Comparison of ENCODE assay signal across 3 cellular contexts in genomic region chr16:89579351-89579750, GRCh38.
TF ChIP-seq lines count a peak whose summit lies in the region.

No MANE protein-coding gene starts in this region.

TF ChIP-seq in HepG2, 621 proteins besides CTCF, POLR2A, EP300 and RAD21:
- TF ChIP-seq RBM22 (optimal IDR thresholded peaks at IDR 0.05; ENCODE audit: low read length) = no peak
- no peak for TF ChIP-seq E2F1 (CRISPR knock-in tag; IDR thresholded peaks at IDR 0.05)
- TF ChIP-seq CREB1 (IDR thresholded peaks at IDR 0.05) = peak; percentile 57; the same call in 1 of the 2 replicates
- no peak for TF ChIP-seq CREB1 (CRISPR knock-in tag; IDR thresholded peaks at IDR 0.05)
- TF ChIP-seq ZNF747 (CRISPR knock-in tag; IDR thresholded peaks at IDR 0.05; ENCODE audit: borderline replicate concordance) = no peak
- TF ChIP-seq ONECUT2 (CRISPR knock-in tag; IDR thresholded peaks at IDR 0.05) = no peak

TF ChIP-seq in H1, 55 proteins besides CTCF, POLR2A, EP300 and RAD21 (continues in another document):
- TF ChIP-seq E2F6 (IDR thresholded peaks at IDR 0.05) = no peak
- TF ChIP-seq ATF2 (IDR thresholded peaks at IDR 0.05; ENCODE audit: low read length) = no peak
- no peak for TF ChIP-seq CBX8 (IDR thresholded peaks at IDR 0.05; ENCODE audit: borderline replicate concordance, low read depth, low read length)
- no peak for TF ChIP-seq TAF1 (IDR thresholded peaks at IDR 0.05; ENCODE audit: low read depth, low read length)
- TF ChIP-seq CBX5 (IDR thresholded peaks at IDR 0.05; ENCODE audit: low read depth, low read length) = no peak
- TF ChIP-seq SIX5 (IDR thresholded peaks at IDR 0.05; ENCODE audit: low read depth, low read length) = no peak
- TF ChIP-seq SRF (IDR thresholded peaks at IDR 0.05; ENCODE audit: low read depth, low read length) = no peak
- no peak for TF ChIP-seq JUND (IDR thresholded peaks at IDR 0.05; ENCODE audit: low read length)
- TF ChIP-seq YY1 (IDR thresholded peaks at IDR 0.05; ENCODE audit: low read depth, low read length) = no peak
- no peak for TF ChIP-seq RBBP5 (IDR thresholded peaks at IDR 0.05; ENCODE audit: borderline replicate concordance, low read depth, low read length)
- TF ChIP-seq MAFK (IDR thresholded peaks at IDR 0.05; ENCODE audit: low read depth, low read length) = no peak
- no peak for TF ChIP-seq FOSL1 (IDR thresholded peaks at IDR 0.05; ENCODE audit: insufficient read depth, low read depth, low read length)
- TF ChIP-seq PHF8 (conservative IDR thresholded peaks at IDR 0.05; ENCODE audit: low read depth, low read length) = no peak

TF ChIP-seq in SK-N-SH, 30 proteins besides CTCF, POLR2A, EP300 and RAD21:
- TF ChIP-seq USF2 (IDR thresholded peaks at IDR 0.05; ENCODE audit: borderline replicate concordance, low read depth, low read length) (no peak), GABPA (IDR thresholded peaks at IDR 0.05; ENCODE audit: low read depth) (no peak), PBX3 (IDR thresholded peaks at IDR 0.05) (no peak), RXRA (IDR thresholded peaks at IDR 0.05; ENCODE audit: borderline replicate concordance, low read depth) (no peak), FOXM1 (IDR thresholded peaks at IDR 0.05; ENCODE audit: low read depth) (no peak), CHD2 (IDR thresholded peaks at IDR 0.05; ENCODE audit: low read length, partially characterized antibody) (no peak), NRF1 (IDR thresholded peaks at IDR 0.05; ENCODE audit: low read depth, low read length) (no peak), REST (IDR thresholded peaks at IDR 0.05; ENCODE audit: low read depth, low read length) (no peak), NFIC (IDR thresholded peaks at IDR 0.05; ENCODE audit: borderline replicate concordance) (no peak)
